Comparison of ENCODE assay signal across 14 cellular contexts in genomic region chr16:976389-976931, GRCh38. TPM values are rescaled to one million over a fixed set of nuclear protein-coding genes. Genes with fewer than 3 reads are reported as not detected.
DNase-seq lines count a peak whose midpoint lies in the region; ATAC-seq and TF ChIP-seq lines count a peak whose summit lies in the region.
"Had no signal": no experiment of that assay in that cellular context is flagged by ENCODE, and none has a peak within 500 bp of the region (broad histone marks: within the 10 kb centered on the region; RNA-seq: fewer than 3 reads in every experiment).

No MANE protein-coding gene starts in this region.

- no peak for TF ChIP-seq CTCF in upper lobe of right lung (IDR thresholded peaks at IDR 0.05)

- H3K9me3 ChIP-seq in naive thymus-derived CD4-positive, alpha-beta T cell (ENCODE audit: control insufficient read depth in 2 of 3, low read length in 3 of 3), result no peaks in the 10 kb centered on the region
- no peaks in the 10 kb centered on the region for H3K9me3 ChIP-seq in upper lobe of right lung

- POLR2A ChIA-PET in naive thymus-derived CD4-positive, alpha-beta T cell (lab: Charles Lee), result interaction anchor here (1.2 kb wide), 1 partner anchor 12 kb away, joined by 4 read pairs; no protein-coding TSS in a partner anchor

- peaks cover 0 to 3% (median 0%) of the 10 kb centered on the region in 3 experiments for H3K36me3 ChIP-seq in naive thymus-derived CD4-positive, alpha-beta T cell (ENCODE audit: control insufficient read depth in 2 of 3, insufficient read depth in 3 of 3, low read length in 3 of 3)
- no peaks in the 10 kb centered on the region for H3K36me3 ChIP-seq in upper lobe of right lung

- no peak overlapping the region for H3K27ac Mint-ChIP-seq in activated naive CD8-positive, alpha-beta T cell treated with anti-CD3 and anti-CD28 coated beads for 36 hours
- H3K27ac Mint-ChIP-seq in activated naive CD8-positive, alpha-beta T cell treated with anti-CD3 and anti-CD28 coated beads, Interleukin-2, amount 50 U/mL, for 24 hours, result no peak overlapping the region
- H3K27ac Mint-ChIP-seq in activated naive CD4-positive, alpha-beta T cell treated with anti-CD3 and anti-CD28 coated beads, Interleukin-2, amount 10 ng/mL, durations not matched to agents 7 days and 5 days, result no peak overlapping the region
- peak overlapping the region in 5 of 9 donors; percentile 33 to 81 (median 49) for H3K27ac Mint-ChIP-seq in naive thymus-derived CD4-positive, alpha-beta T cell
- H3K27ac Mint-ChIP-seq: immature natural killer cell had no signal

- peaks cover 0 to 21% of the 10 kb centered on the region in 2 donors for H3K4me1 ChIP-seq in naive thymus-derived CD4-positive, alpha-beta T cell (ENCODE audit: control insufficient read depth in 2 of 2, insufficient read depth in 2 of 2, low read length in 2 of 2)
- H3K4me1 ChIP-seq in upper lobe of right lung, result peaks cover 7% of the 10 kb centered on the region

- no peak overlapping the region for H3K4me3 ChIP-seq in naive thymus-derived CD4-positive, alpha-beta T cell (ENCODE audit: low read length)
- no peak overlapping the region for H3K4me3 ChIP-seq in upper lobe of right lung

- intact Hi-C loops in naive thymus-derived CD4-positive, alpha-beta T cell (cut with micrococcal nuclease), result loop anchor here in 1 of 2 donors (10.0 kb wide), 1 partner anchor 262 kb away; the partner anchor contains the start of gene METRN
- intact Hi-C loops in upper lobe of right lung (cut with DNase I), result no loop called here

- CTCF ChIA-PET in activated naive CD4-positive, alpha-beta T cell treated with anti-CD3 and anti-CD28 coated beads, Interleukin-2, amount 10 ng/mL, durations not matched to agents 7 days and 5 days (lab: Charles Lee), result no interaction called here
- CTCF ChIA-PET in naive thymus-derived CD4-positive, alpha-beta T cell (lab: Charles Lee), result interaction anchor here (1.6 kb wide), 1 partner anchor 79 kb away, joined by 4 read pairs; no protein-coding TSS in a partner anchor

- H3K36me3 Mint-ChIP-seq in activated naive CD8-positive, alpha-beta T cell treated with anti-CD3 and anti-CD28 coated beads for 36 hours, result no peaks in the 10 kb centered on the region
- H3K36me3 Mint-ChIP-seq in activated naive CD8-positive, alpha-beta T cell treated with anti-CD3 and anti-CD28 coated beads, Interleukin-2, amount 50 U/mL, for 24 hours (ENCODE audit: low read depth), result no peaks in the 10 kb centered on the region
- no peaks in the 10 kb centered on the region for H3K36me3 Mint-ChIP-seq in activated naive CD4-positive, alpha-beta T cell treated with anti-CD3 and anti-CD28 coated beads, Interleukin-2, amount 10 ng/mL, durations not matched to agents 7 days and 5 days
- H3K36me3 Mint-ChIP-seq in naive thymus-derived CD4-positive, alpha-beta T cell, result no peaks in the 10 kb centered on the region
- H3K36me3 Mint-ChIP-seq: immature natural killer cell had no signal

- peaks cover 3% of the 10 kb centered on the region for H3K27me3 Mint-ChIP-seq in activated naive CD8-positive, alpha-beta T cell treated with anti-CD3 and anti-CD28 coated beads for 36 hours
- H3K27me3 Mint-ChIP-seq in activated naive CD8-positive, alpha-beta T cell treated with anti-CD3 and anti-CD28 coated beads, Interleukin-2, amount 50 U/mL, for 24 hours, result peaks cover 9% of the 10 kb centered on the region
- H3K27me3 Mint-ChIP-seq in activated naive CD4-positive, alpha-beta T cell treated with anti-CD3 and anti-CD28 coated beads, Interleukin-2, amount 10 ng/mL, durations not matched to agents 7 days and 5 days, result peaks cover 66% of the 10 kb centered on the region
- H3K27me3 Mint-ChIP-seq in naive thymus-derived CD4-positive, alpha-beta T cell, result peaks cover 0 to 25% (median 0%) of the 10 kb centered on the region in 5 donors

- DNase-seq in activated naive CD8-positive, alpha-beta T cell treated with anti-CD3 and anti-CD28 coated beads for 36 hours, result peak; percentile 50
- no peak for DNase-seq in activated naive CD8-positive, alpha-beta T cell treated with anti-CD3 and anti-CD28 coated beads, Interleukin-2, amount 50 U/mL, for 24 hours
- peak; percentile 45 for DNase-seq in activated naive CD4-positive, alpha-beta T cell treated with anti-CD3 and anti-CD28 coated beads, Interleukin-2, amount 10 ng/mL, durations not matched to agents 7 days and 5 days
- peak in 6 of 9 donors; percentile 44 to 66 (median 52) for DNase-seq in naive thymus-derived CD4-positive, alpha-beta T cell
- no peak for DNase-seq in upper lobe of right lung
- no peak for DNase-seq in middle frontal gyrus (ENCODE audit: extremely low spot score, low spot score)
- DNase-seq: activated gamma-delta T cell, Calu3, immature natural killer cell, NCI-H2081 treated with DMSO at 0.1 percent for 48 hours, NCI-H82 had no signal

- peaks cover 4% of the 10 kb centered on the region for H3K4me1 Mint-ChIP-seq in activated naive CD8-positive, alpha-beta T cell treated with anti-CD3 and anti-CD28 coated beads for 36 hours
- H3K4me1 Mint-ChIP-seq in activated naive CD8-positive, alpha-beta T cell treated with anti-CD3 and anti-CD28 coated beads, Interleukin-2, amount 50 U/mL, for 24 hours, result peaks cover 5% of the 10 kb centered on the region
- peaks cover 8% of the 10 kb centered on the region for H3K4me1 Mint-ChIP-seq in activated naive CD4-positive, alpha-beta T cell treated with anti-CD3 and anti-CD28 coated beads, Interleukin-2, amount 10 ng/mL, durations not matched to agents 7 days and 5 days
- peaks cover 6 to 38% (median 27%) of the 10 kb centered on the region in 7 donors for H3K4me1 Mint-ChIP-seq in naive thymus-derived CD4-positive, alpha-beta T cell

- H3K27me3 ChIP-seq in naive thymus-derived CD4-positive, alpha-beta T cell (ENCODE audit: control insufficient read depth in 2 of 2, insufficient read depth in 2 of 2, low read length in 2 of 2), result no peaks in the 10 kb centered on the region
- H3K27me3 ChIP-seq in upper lobe of right lung, result peaks cover 27% of the 10 kb centered on the region

- H3K27ac ChIP-seq in naive thymus-derived CD4-positive, alpha-beta T cell (ENCODE audit: low read depth, low read length), result peak overlapping the region; percentile 46
- peak overlapping the region; percentile 100 for H3K27ac ChIP-seq in temporal lobe (ENCODE audit: low read depth, low read length)
- H3K27ac ChIP-seq in upper lobe of right lung, result no peak overlapping the region

- H3K9me3 Mint-ChIP-seq in activated naive CD8-positive, alpha-beta T cell treated with anti-CD3 and anti-CD28 coated beads for 36 hours, result no peaks in the 10 kb centered on the region
- no peaks in the 10 kb centered on the region for H3K9me3 Mint-ChIP-seq in activated naive CD8-positive, alpha-beta T cell treated with anti-CD3 and anti-CD28 coated beads, Interleukin-2, amount 50 U/mL, for 24 hours
- no peaks in the 10 kb centered on the region for H3K9me3 Mint-ChIP-seq in activated naive CD4-positive, alpha-beta T cell treated with anti-CD3 and anti-CD28 coated beads, Interleukin-2, amount 10 ng/mL, durations not matched to agents 7 days and 5 days
- peaks cover 0 to 3% (median 0%) of the 10 kb centered on the region in 11 donors for H3K9me3 Mint-ChIP-seq in naive thymus-derived CD4-positive, alpha-beta T cell

- no peak for ATAC-seq in activated naive CD8-positive, alpha-beta T cell treated with anti-CD3 and anti-CD28 coated beads, Interleukin-2, amount 50 U/mL, for 24 hours
- ATAC-seq in naive thymus-derived CD4-positive, alpha-beta T cell, result peak; percentile 68
- no peak for ATAC-seq in upper lobe of right lung
- ATAC-seq in HG03108 (IDR thresholded peaks at IDR 0.05; ENCODE audit: unreplicated experiment), result no peak

- H3K4me3 Mint-ChIP-seq in activated naive CD8-positive, alpha-beta T cell treated with anti-CD3 and anti-CD28 coated beads for 36 hours, result no peak overlapping the region
- no peak overlapping the region for H3K4me3 Mint-ChIP-seq in activated naive CD8-positive, alpha-beta T cell treated with anti-CD3 and anti-CD28 coated beads, Interleukin-2, amount 50 U/mL, for 24 hours
- no peak overlapping the region for H3K4me3 Mint-ChIP-seq in activated naive CD4-positive, alpha-beta T cell treated with anti-CD3 and anti-CD28 coated beads, Interleukin-2, amount 10 ng/mL, durations not matched to agents 7 days and 5 days
- peak overlapping the region in 2 of 10 donors; percentile 12 to 16 for H3K4me3 Mint-ChIP-seq in naive thymus-derived CD4-positive, alpha-beta T cell
- H3K4me3 Mint-ChIP-seq: immature natural killer cell had no signal

RNA-seq across cellular contexts. Expression of gene SOX8, which starts 5.1 kb away (rescaled TPM):
- total RNA-seq in activated naive CD8-positive, alpha-beta T cell treated with anti-CD3 and anti-CD28 coated beads for 36 hours, result under 1 TPM; 0.42 to 0.58 TPM
- 1 to 10 TPM in 4 of 5 experiments, under 1 TPM in 1; 0.07 to 5.4 (median 4.7) TPM for total RNA-seq in naive thymus-derived CD4-positive, alpha-beta T cell
- 1 to 10 TPM; 2.3 to 3.1 TPM for polyA plus RNA-seq in naive thymus-derived CD4-positive, alpha-beta T cell
- total RNA-seq in temporal lobe (21.6 TPM), upper lobe of right lung (0.81 TPM)
- total RNA-seq: fibroblast of villous mesenchyme had no signal

RNA-seq across cellular contexts. Expression of gene LMF1, which starts 5.7 kb away (rescaled TPM):
- total RNA-seq in activated naive CD8-positive, alpha-beta T cell treated with anti-CD3 and anti-CD28 coated beads for 36 hours, result 1 to 10 TPM; 7.0 to 8.1 TPM
- 10 to 100 TPM; 25.9 to 63.1 (median 43.1) TPM for total RNA-seq in naive thymus-derived CD4-positive, alpha-beta T cell
- polyA plus RNA-seq in naive thymus-derived CD4-positive, alpha-beta T cell, result 10 to 100 TPM; 10.6 to 19.4 TPM
- 10.6 TPM for total RNA-seq in temporal lobe
- 19.0 TPM for total RNA-seq in upper lobe of right lung

Comparison
In these comparisons a context has a peak if more than half of its experiments do, and no peak if none do; other contexts are left out.
1. DNase-seq: peak in activated naive CD8-positive, alpha-beta T cell treated with anti-CD3 and anti-CD28 coated beads for 36 hours (single experiment), activated naive CD4-positive, alpha-beta T cell treated with anti-CD3 and anti-CD28 coated beads, Interleukin-2, amount 10 ng/mL, durations not matched to agents 7 days and 5 days (single experiment) and naive thymus-derived CD4-positive, alpha-beta T cell (6 of 9); none in activated naive CD8-positive, alpha-beta T cell treated with anti-CD3 and anti-CD28 coated beads, Interleukin-2, amount 50 U/mL, for 24 hours (single experiment), upper lobe of right lung (single experiment) and middle frontal gyrus (single experiment).
2. H3K27ac Mint-ChIP-seq: peak in naive thymus-derived CD4-positive, alpha-beta T cell (5 of 9); none in activated naive CD8-positive, alpha-beta T cell treated with anti-CD3 and anti-CD28 coated beads for 36 hours (single experiment), activated naive CD8-positive, alpha-beta T cell treated with anti-CD3 and anti-CD28 coated beads, Interleukin-2, amount 50 U/mL, for 24 hours (single experiment) and activated naive CD4-positive, alpha-beta T cell treated with anti-CD3 and anti-CD28 coated beads, Interleukin-2, amount 10 ng/mL, durations not matched to agents 7 days and 5 days (single experiment).